Comparison of ENCODE assay signal across 25 cellular contexts in the genomic region with DNA sequence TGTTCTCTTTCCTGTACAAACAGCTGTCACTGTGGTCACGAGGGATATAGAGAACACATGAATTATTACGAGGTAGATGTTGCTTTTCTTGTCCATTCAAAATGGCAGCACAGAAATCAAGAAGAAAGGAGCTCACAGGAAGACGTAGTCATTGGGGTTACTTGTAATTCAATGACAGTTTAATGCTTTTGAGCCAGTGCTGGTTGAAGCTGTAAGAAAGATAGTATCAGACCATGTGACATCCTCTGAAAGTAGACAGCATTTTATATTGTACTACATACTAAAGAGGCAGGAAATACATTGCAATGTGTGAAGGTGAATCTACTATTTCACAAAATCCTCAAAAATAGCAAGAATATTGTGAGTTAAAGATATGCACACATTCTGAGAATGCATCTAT.
"Had no signal": no experiment of that assay in that cellular context is flagged by ENCODE, and none has a peak within 500 bp of the region (broad histone marks: within the 10 kb centered on the region; RNA-seq: fewer than 3 reads in every experiment).

No MANE protein-coding gene starts in this region.

- FAIRE-seq: bronchial epithelial cell, TTC549 had no signal

- H2AFZ ChIP-seq: PC-9 had no signal

- H3K9me3 ChIP-seq: ascending aorta, body of pancreas had no signal

- H3K36me3 Mint-ChIP-seq: activated naive CD4-positive, alpha-beta T cell treated with anti-CD3 and anti-CD28 coated beads, Interleukin-2, amount 10 ng/mL, durations not matched to agents 7 days and 5 days; activated naive CD8-positive, alpha-beta T cell treated with anti-CD3 and anti-CD28 coated beads for 36 hours; IgD-negative memory B cell had no signal

- H3K27ac Mint-ChIP-seq: activated naive CD4-positive, alpha-beta T cell treated with anti-CD3 and anti-CD28 coated beads, Interleukin-2, amount 10 ng/mL, durations not matched to agents 7 days and 5 days; activated naive CD8-positive, alpha-beta T cell treated with anti-CD3 and anti-CD28 coated beads for 36 hours; activated T-helper 17 cell treated with anti-CD3 and anti-CD28 coated beads, Interleukin-2, amount 50 U/mL, for 72 hours; IgD-negative memory B cell; T-helper 17 cell had no signal

- H3K4me3 Mint-ChIP-seq: activated naive CD4-positive, alpha-beta T cell treated with anti-CD3 and anti-CD28 coated beads, Interleukin-2, amount 10 ng/mL, durations not matched to agents 7 days and 5 days; activated naive CD8-positive, alpha-beta T cell treated with anti-CD3 and anti-CD28 coated beads for 36 hours; activated T-helper 17 cell treated with anti-CD3 and anti-CD28 coated beads, Interleukin-2, amount 50 U/mL, for 72 hours; central memory CD8-positive, alpha-beta T cell; IgD-negative memory B cell; T-helper 17 cell had no signal

- H3K9me3 Mint-ChIP-seq: activated naive CD4-positive, alpha-beta T cell treated with anti-CD3 and anti-CD28 coated beads, Interleukin-2, amount 10 ng/mL, durations not matched to agents 7 days and 5 days; activated naive CD8-positive, alpha-beta T cell treated with anti-CD3 and anti-CD28 coated beads for 36 hours; activated T-helper 17 cell treated with anti-CD3 and anti-CD28 coated beads, Interleukin-2, amount 50 U/mL, for 72 hours; central memory CD8-positive, alpha-beta T cell had no signal

- H3K4me1 Mint-ChIP-seq: activated naive CD4-positive, alpha-beta T cell treated with anti-CD3 and anti-CD28 coated beads, Interleukin-2, amount 10 ng/mL, durations not matched to agents 7 days and 5 days; activated T-helper 17 cell treated with anti-CD3 and anti-CD28 coated beads, Interleukin-2, amount 50 U/mL, for 72 hours; central memory CD8-positive, alpha-beta T cell had no signal

- H3K36me3 ChIP-seq: ascending aorta had no signal

- H3K27ac ChIP-seq: ascending aorta, body of pancreas, PC-9 had no signal

- H3K4me2 ChIP-seq: PC-9 had no signal

- ATAC-seq: activated CD4-positive, CD25-positive, alpha-beta regulatory T cell treated with anti-CD3 and anti-CD28 coated beads, Interleukin-2, amount 50 U/mL, for 24 hours; activated T-helper 17 cell treated with anti-CD3 and anti-CD28 coated beads, Interleukin-2, amount 50 U/mL, for 72 hours; body of pancreas; T-helper 17 cell had no signal

- H3K4me1 ChIP-seq: body of pancreas had no signal

- H3K27me3 Mint-ChIP-seq: IgD-negative memory B cell had no signal

- DNase-seq: activated CD4-positive, alpha-beta T cell treated with anti-CD3 and anti-CD28 coated beads for 48 hours; activated CD4-positive, alpha-beta T cell treated with anti-CD3 and anti-CD28 coated beads, Interleukin-2, amount 50 U/mL, for 4 hours; activated gamma-delta T cell treated with Interleukin-2 at 50 U/mL for 16 hours; activated naive CD4-positive, alpha-beta T cell treated with anti-CD3 and anti-CD28 coated beads, Interleukin-2, amount 10 ng/mL, durations not matched to agents 7 days and 5 days; activated naive CD8-positive, alpha-beta T cell treated with anti-CD3 and anti-CD28 coated beads for 36 hours; activated T-cell treated with anti-CD3 and anti-CD28 coated beads for 4 hours; activated T-cell treated with anti-CD3 and anti-CD28 coated beads, Interleukin-2, amount 50 U/mL, for 48 hours; body of pancreas; NCI-H1092 treated with DMSO at 0.1 percent for 48 hours; NCI-H1417 treated with DMSO at 0.1 percent for 48 hours; NCI-H1694; NCI-H2029; NCI-H510A treated with DMSO at 0.1 percent for 48 hours; NCI-H69; PC-9; SHP77 treated with DMSO at 0.1 percent for 48 hours; T-helper 17 cell; T-helper 9 cell had no signal

- H3K4me3 ChIP-seq: ascending aorta, body of pancreas, PC-9 had no signal

- H3K27me3 ChIP-seq: ascending aorta, body of pancreas had no signal
